ENCODE assay signal across 8 cellular contexts in the genomic region with DNA sequence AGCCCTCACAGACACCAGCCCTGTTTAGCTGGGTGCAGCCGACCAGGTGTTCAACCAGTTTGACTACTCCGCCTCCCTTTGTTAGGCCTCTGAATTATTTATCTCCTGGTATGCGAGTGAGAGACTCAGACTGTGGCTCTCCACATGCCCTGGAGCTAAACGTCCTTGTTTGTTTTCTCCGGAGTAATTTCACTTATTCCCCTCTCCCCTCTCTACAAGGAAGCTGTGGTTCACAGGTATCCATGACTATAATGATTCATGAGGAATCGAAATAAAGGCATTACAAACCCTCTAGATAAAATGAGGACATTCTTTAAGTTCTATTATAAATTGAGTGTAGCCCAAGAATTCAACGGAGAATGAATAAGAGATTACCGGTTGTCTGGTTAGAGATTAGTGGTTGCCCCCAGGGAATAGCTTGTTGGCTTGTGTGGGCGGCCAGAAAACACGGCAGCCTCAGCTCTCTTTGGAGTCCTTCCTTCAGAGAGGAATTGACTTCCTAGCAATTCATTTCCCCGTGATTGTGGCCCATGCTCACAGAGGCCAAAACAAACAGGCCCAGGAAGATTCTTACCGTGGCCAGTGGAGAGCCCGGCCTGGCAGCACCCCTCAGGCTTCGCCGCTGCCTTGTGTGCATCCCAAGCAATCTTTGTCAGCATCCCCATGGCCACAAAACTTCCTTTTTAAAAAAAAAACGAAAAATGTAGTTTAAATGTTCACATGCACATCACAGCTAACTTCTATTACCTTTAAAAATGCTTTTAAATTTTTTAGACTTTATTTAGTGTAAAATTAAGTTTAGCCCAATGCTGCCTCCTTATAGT.
DNase-seq lines count a peak whose midpoint lies in the region; ATAC-seq and TF ChIP-seq lines count a peak whose summit lies in the region.

No MANE protein-coding gene starts in this region.

- H3K9me2 ChIP-seq in HCT116 (ENCODE audit: insufficient read depth) (no peaks in the 10 kb centered on the region), OCI-LY1 (ENCODE audit: low read depth, low read length) (no peaks in the 10 kb centered on the region)

- H3K4me3 ChIP-seq in HCT116 (replicated peaks in 1 of 2; ENCODE audit: low read depth in 1 of 2, low read length in 2 of 2) = peak overlapping the region in 1 of 2 experiments; percentile 10; a peak in 2 of 4 replicates
- H3K4me3 ChIP-seq in OCI-LY1 (ENCODE audit: low read depth, low read length, poor library complexity, severe bottlenecking) = peak overlapping the region; percentile 37
- no peak overlapping the region for H3K4me3 ChIP-seq in heart right ventricle
- H3K4me3 ChIP-seq in skeletal muscle cell (ENCODE audit: low read depth, low read length) = no peak overlapping the region

- DNase-seq in HCT116 (ENCODE audit: low read depth, low spot score) (peak; percentile 76), heart right ventricle (peak; percentile 51 to 63), skeletal muscle cell (ENCODE audit: low read depth) (peak; percentile 96), ACHN (no peak)
- DNase-seq in activated CD4-positive, alpha-beta T cell treated with anti-CD3 and anti-CD28 coated beads, Interleukin-2, amount 10 ng/mL, durations not matched to agents 7 days and 5 days = no peak

- BruUV-seq in HCT116 (replicated peaks; lab: Mats Ljungman, UMichigan) = no TSS peak

- no peak for TF ChIP-seq POLR2A in HCT116 (IDR thresholded peaks at IDR 0.05; ENCODE audit: borderline replicate concordance, extremely low read depth, insufficient read depth, insufficient read length)

- intact Hi-C loops in HCT116 (cut with micrococcal nuclease) = no loop called here
- intact Hi-C loops in heart right ventricle (cut with DNase I) = no loop called here

- H3K36me3 ChIP-seq in HCT116 (ENCODE audit: control insufficient read depth in 1 of 2, insufficient read depth in 2 of 2, low read length in 2 of 2) (no peaks in the 10 kb centered on the region), OCI-LY1 (ENCODE audit: insufficient read depth, low read length) (no peaks in the 10 kb centered on the region), heart right ventricle (no peaks in the 10 kb centered on the region)

- peak; percentile 40; the same call in 1 of the 2 replicates for TF ChIP-seq RAD21 in HCT116 (IDR thresholded peaks at IDR 0.05; ENCODE audit: low read depth)

- no peak overlapping the region for H3K27ac Mint-ChIP-seq in activated CD4-positive, alpha-beta T cell treated with anti-CD3 and anti-CD28 coated beads, Interleukin-2, amount 10 ng/mL, durations not matched to agents 7 days and 5 days

- CTCF ChIA-PET in HCT116 (lab: Charles Lee) = interaction anchor here (1.0 kb wide), 1 partner anchor 60 kb away, joined by 3 read pairs; the partner anchor contains the start of gene CBR4
- CTCF ChIA-PET in activated CD4-positive, alpha-beta T cell treated with anti-CD3 and anti-CD28 coated beads, Interleukin-2, amount 10 ng/mL, durations not matched to agents 7 days and 5 days (lab: Charles Lee) = interaction anchor here (0.5 to 0.6 kb wide), 2 partner anchors 160 to 566 kb away, joined by 3 read pairs; no protein-coding TSS in a partner anchor

- H3K36me3 Mint-ChIP-seq in activated CD4-positive, alpha-beta T cell treated with anti-CD3 and anti-CD28 coated beads, Interleukin-2, amount 10 ng/mL, durations not matched to agents 7 days and 5 days (ENCODE audit: low read depth) = no peaks in the 10 kb centered on the region

- POLR2A ChIA-PET in HCT116 (lab: Charles Lee) = interaction anchor here (0.8 to 1.4 kb wide), 4 partner anchors 13 to 46 kb away, joined by 3 to 5 read pairs (median 4); no protein-coding TSS in a partner anchor
- POLR2A ChIA-PET in activated CD4-positive, alpha-beta T cell treated with anti-CD3 and anti-CD28 coated beads, Interleukin-2, amount 10 ng/mL, durations not matched to agents 7 days and 5 days (lab: Charles Lee) = no interaction called here

- no peaks in the 10 kb centered on the region for H3K27me3 ChIP-seq in HCT116 (ENCODE audit: insufficient read depth, low read length)
- H3K27me3 ChIP-seq in OCI-LY1 (ENCODE audit: insufficient read depth, low read length) = no peaks in the 10 kb centered on the region
- H3K27me3 ChIP-seq in heart right ventricle = no peaks in the 10 kb centered on the region

- peak; percentile 86 for ATAC-seq in HCT116
- peak; percentile 53 to 85 (median 75) for ATAC-seq in heart right ventricle
- no peak for ATAC-seq in GM21381 (IDR thresholded peaks at IDR 0.05; ENCODE audit: unreplicated experiment)
- ATAC-seq in GM18517 (IDR thresholded peaks at IDR 0.05; ENCODE audit: unreplicated experiment) = no peak

- H3K27ac ChIP-seq in HCT116 (ENCODE audit: low read depth, low read length) (peak overlapping the region; percentile 72), OCI-LY1 (ENCODE audit: low read depth, low read length, poor library complexity, severe bottlenecking) (peak overlapping the region; percentile 87), heart right ventricle (peak overlapping the region; percentile 3 to 71 (median 37))

- H3K4me3 Mint-ChIP-seq in activated CD4-positive, alpha-beta T cell treated with anti-CD3 and anti-CD28 coated beads, Interleukin-2, amount 10 ng/mL, durations not matched to agents 7 days and 5 days = no peak overlapping the region

- H3K9ac ChIP-seq in HCT116 (ENCODE audit: low read length) (peak overlapping the region; percentile 34), OCI-LY1 (ENCODE audit: low read length) (peak overlapping the region; percentile 39)

- H3K9me3 Mint-ChIP-seq in activated CD4-positive, alpha-beta T cell treated with anti-CD3 and anti-CD28 coated beads, Interleukin-2, amount 10 ng/mL, durations not matched to agents 7 days and 5 days = no peaks in the 10 kb centered on the region

- H3K9me3 ChIP-seq in HCT116 (ENCODE audit: control insufficient read depth in 1 of 2, insufficient read depth in 1 of 2, low read depth in 1 of 2, low read length in 2 of 2) (no peaks in the 10 kb centered on the region), OCI-LY1 (ENCODE audit: low read length) (no peaks in the 10 kb centered on the region), heart right ventricle (no peaks in the 10 kb centered on the region)

- no peak for TF ChIP-seq CTCF in HCT116 (IDR thresholded peaks at IDR 0.05 in 2 of 3, conservative IDR thresholded peaks at IDR 0.05 in 1 of 3; ENCODE audit: borderline replicate concordance in 1 of 3, insufficient read depth in 1 of 3, low read depth in 2 of 3, low read length in 2 of 3)
- TF ChIP-seq CTCF in OCI-LY1 (IDR thresholded peaks at IDR 0.05; ENCODE audit: low read length) = no peak
- no peak for TF ChIP-seq CTCF in heart right ventricle (IDR thresholded peaks at IDR 0.05)

- no peaks in the 10 kb centered on the region for H3K27me3 Mint-ChIP-seq in activated CD4-positive, alpha-beta T cell treated with anti-CD3 and anti-CD28 coated beads, Interleukin-2, amount 10 ng/mL, durations not matched to agents 7 days and 5 days

- H3F3A ChIP-seq in OCI-LY1 (ENCODE audit: insufficient read depth, low read length) = no peaks in the 10 kb centered on the region

- H2AFZ ChIP-seq in HCT116 (ENCODE audit: low read depth, low read length, poor library complexity, severe bottlenecking) = peak overlapping the region; percentile 50
- H2AFZ ChIP-seq in OCI-LY1 (ENCODE audit: low read length) = peak overlapping the region; percentile 12; the same call in 1 of the 2 replicates

- in situ Hi-C loops in ACHN (cut with HindIII; ENCODE audit: low pct_ligation_motif_present, low pct_unique_long_range_greater_than_20kb, low sequenced_read_pairs) = no loop called here

- H3K79me2 ChIP-seq in HCT116 (ENCODE audit: insufficient read depth, low read length) (no peaks in the 10 kb centered on the region), OCI-LY1 (ENCODE audit: insufficient read depth, low read length) (no peaks in the 10 kb centered on the region)

- H3K4me1 ChIP-seq in HCT116 (ENCODE audit: control insufficient read depth in 1 of 2, insufficient read depth in 2 of 2, low read length in 2 of 2) (peaks cover 27 to 40% of the 10 kb centered on the region in 2 experiments), OCI-LY1 (ENCODE audit: insufficient read depth, low read length, severe bottlenecking) (peaks cover 39% of the 10 kb centered on the region), heart right ventricle (peaks cover 0 to 23% (median 12%) of the 10 kb centered on the region in 9 donors)

- peak overlapping the region; percentile 55 for H3K4me2 ChIP-seq in HCT116 (ENCODE audit: low read length)
- peak overlapping the region; percentile 56 for H3K4me2 ChIP-seq in OCI-LY1 (ENCODE audit: low read length)

- WGBS in heart right ventricle, 2 donors = 48 to 59% methylated on average over 16 of the region's 16 CpGs

- RAD21 ChIA-PET in HCT116 (lab: Charles Lee; ENCODE audit: low non-redundant PET in 1 of 2, low total read pairs in 2 of 2, uncharacterized antibody in 2 of 2, unreplicated experiment in 2 of 2) = interaction anchor here in 1 of 2 experiments (1.1 kb wide), 2 partner anchors 60 to 155 kb away, joined by 3 to 4 read pairs; partner anchors contain the start of gene CBR4

- no peaks in the 10 kb centered on the region for H4K20me1 ChIP-seq in HCT116 (ENCODE audit: insufficient read depth)
- no peaks in the 10 kb centered on the region for H4K20me1 ChIP-seq in OCI-LY1 (ENCODE audit: insufficient read depth, low read length)

- H3K4me1 Mint-ChIP-seq in activated CD4-positive, alpha-beta T cell treated with anti-CD3 and anti-CD28 coated beads, Interleukin-2, amount 10 ng/mL, durations not matched to agents 7 days and 5 days = peaks cover 6% of the 10 kb centered on the region

TF ChIP-seq in HCT116, 20 proteins besides CTCF, POLR2A, EP300 and RAD21 (continues in another document):
- TF ChIP-seq SP1 (IDR thresholded peaks at IDR 0.05; ENCODE audit: low read depth) (peak; percentile 83), ATF3 (IDR thresholded peaks at IDR 0.05) (no peak)
- TF ChIP-seq, protein P1, sequence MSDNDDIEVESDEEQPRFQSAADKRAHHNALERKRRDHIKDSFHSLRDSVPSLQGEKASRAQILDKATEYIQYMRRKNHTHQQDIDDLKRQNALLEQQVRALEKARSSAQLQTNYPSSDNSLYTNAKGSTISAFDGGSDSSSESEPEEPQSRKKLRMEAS (IDR thresholded peaks at IDR 0.05) = peak; percentile 74

Comparison
In these comparisons a context has a peak if more than half of its experiments do, and no peak if none do; other contexts are left out.
1. ATAC-seq: peak in HCT116 (single experiment) and heart right ventricle (8 of 8); none in GM21381 (single experiment) and GM18517 (single experiment).
2. DNase-seq: peak in HCT116 (single experiment), heart right ventricle (2 of 2) and skeletal muscle cell (single experiment); none in ACHN (single experiment) and activated CD4-positive, alpha-beta T cell treated with anti-CD3 and anti-CD28 coated beads, Interleukin-2, amount 10 ng/mL, durations not matched to agents 7 days and 5 days (single experiment).
3. H3K27ac ChIP-seq: peak in every context shown above with its lines; median percentile 87 in OCI-LY1; 72 in HCT116; 37 in heart right ventricle.